27 cellular contexts compared by ENCODE assay signal in genomic region chr13:68996671-68997030, GRCh38.
"Had no signal": no experiment of that assay in that cellular context is flagged by ENCODE, and none has a peak within 500 bp of the region (broad histone marks: within the 10 kb centered on the region; RNA-seq: fewer than 3 reads in every experiment).

No MANE protein-coding gene starts in this region.

- H3K4me2 ChIP-seq: hepatocyte had no signal

- H3K4me3 ChIP-seq: colonic mucosa, esophagus squamous epithelium, gastroesophageal sphincter, heart left ventricle, hepatocyte, left lung, lower lobe of right lung, mucosa of descending colon had no signal

- H2AFZ ChIP-seq: hepatocyte had no signal

- H3K79me2 ChIP-seq: hepatocyte had no signal

- H3K27me3 ChIP-seq: colonic mucosa, esophagus squamous epithelium, gastroesophageal sphincter, heart left ventricle, hepatocyte, left lung had no signal

- FAIRE-seq: endometrium, kidney had no signal

- H3K36me3 ChIP-seq: colonic mucosa, esophagus squamous epithelium, gastroesophageal sphincter, heart left ventricle, left lung, lower lobe of right lung had no signal

- ATAC-seq: effector memory CD8-positive, alpha-beta T cell; esophagus mucosa; gastroesophageal sphincter; heart left ventricle; left cardiac atrium; left lung; left ventricle myocardium superior; lower lobe of right lung; mucosa of descending colon; naive thymus-derived CD8-positive, alpha-beta T cell had no signal

- H3K4me1 ChIP-seq: colonic mucosa, esophagus squamous epithelium, gastroesophageal sphincter, heart left ventricle, left lung, lower lobe of right lung had no signal

- H3K27ac ChIP-seq: colonic mucosa, epithelial cell of prostate, esophagus squamous epithelium, gastroesophageal sphincter, heart left ventricle, hepatocyte, left lung, lower lobe of right lung had no signal

- DNase-seq: colonic mucosa; cortex of kidney; effector CD8-positive, alpha-beta T cell; effector memory CD8-positive, alpha-beta T cell; endodermal cell; erythroblast; esophagus squamous epithelium; foreskin fibroblast; foreskin melanocyte; heart left ventricle; hypothalamus; immature natural killer cell; islet precursor cell; kidney; left cardiac atrium; left lung; left ventricle myocardium superior; lower lobe of right lung; mesenchymal stem cell; mucosa of descending colon; naive B cell; naive thymus-derived CD8-positive, alpha-beta T cell had no signal

- H3K9me3 ChIP-seq: colonic mucosa had no signal
